Comparison of ENCODE assay signal across 16 cellular contexts in genomic region chr12:74488134-74488533, GRCh38. TPM values are rescaled to one million over a fixed set of nuclear protein-coding genes. Genes with fewer than 3 reads are reported as not detected.
A peak's percentile ranks its signal among the peaks of the same experiment; 100 is the strongest.
DNase-seq lines count a peak whose midpoint lies in the region; ATAC-seq, FAIRE-seq and TF ChIP-seq lines count a peak whose summit lies in the region.
"Had no signal": no experiment of that assay in that cellular context is flagged by ENCODE, and none has a peak within 500 bp of the region (broad histone marks: within the 10 kb centered on the region; RNA-seq: fewer than 3 reads in every experiment).

No MANE protein-coding gene starts in this region.

- no peak for TF ChIP-seq EP300 in tibial nerve (IDR thresholded peaks at IDR 0.05)

- H3K4me3 Mint-ChIP-seq in astrocyte (ENCODE audit: unreplicated experiment) = no peak overlapping the region
- H3K4me3 Mint-ChIP-seq in CD8-positive, alpha-beta memory T cell = no peak overlapping the region
- H3K4me3 Mint-ChIP-seq: activated naive CD8-positive, alpha-beta T cell treated with anti-CD3 and anti-CD28 coated beads for 36 hours; CD14-positive monocyte; T-cell had no signal

- H3K36me3 Mint-ChIP-seq in astrocyte (ENCODE audit: low read depth, unreplicated experiment) = no peaks in the 10 kb centered on the region
- no peaks in the 10 kb centered on the region for H3K36me3 Mint-ChIP-seq in CD8-positive, alpha-beta memory T cell
- H3K36me3 Mint-ChIP-seq: activated naive CD8-positive, alpha-beta T cell treated with anti-CD3 and anti-CD28 coated beads for 36 hours; CD14-positive monocyte; T-cell had no signal

- CTCF ChIA-PET in CD8-positive, alpha-beta memory T cell (lab: Charles Lee) = no interaction called here

- no peak for TF ChIP-seq CTCF in astrocyte (IDR thresholded peaks at IDR 0.05; ENCODE audit: insufficient read depth, low read depth, low read length)
- TF ChIP-seq CTCF in tibial nerve (IDR thresholded peaks at IDR 0.05) = no peak

- ATAC-seq in GM18909 (IDR thresholded peaks at IDR 0.05; ENCODE audit: poor library complexity, unreplicated experiment) = peak; percentile 56
- ATAC-seq in GM21717 (IDR thresholded peaks at IDR 0.05; ENCODE audit: unreplicated experiment) = peak; percentile 49
- peak; percentile 69 for ATAC-seq in HG03060 (IDR thresholded peaks at IDR 0.05; ENCODE audit: low read depth, unreplicated experiment)
- ATAC-seq: T-cell had no signal

- no peak overlapping the region for H2AFZ ChIP-seq in astrocyte (ENCODE audit: low read depth, low read length)

- H3K4me3 ChIP-seq in astrocyte (ENCODE audit: insufficient read depth, low read depth, low read length) (no peak overlapping the region), tibial nerve (no peak overlapping the region)
- no peak overlapping the region for H3K4me3 ChIP-seq in CD8-positive, alpha-beta memory T cell (ENCODE audit: low read length)

- WGBS in tibial nerve, 2 donors = 42 to 76% methylated on average over 1 of the region's 1 CpG

- DNase-seq in astrocyte (ENCODE audit: low read depth) (no peak), SIG-M5 (lab: John Stamatoyannopoulos, UW) (no peak), tibial nerve (ENCODE audit: low spot score in 2 of 2) (no peak), HUDEP-2 (lab: John Stamatoyannopoulos, UW; ENCODE audit: unreplicated experiment in 76 of 76) (no peak)
- DNase-seq in CD8-positive, alpha-beta memory T cell = no peak
- DNase-seq: activated CD8-positive, alpha-beta memory T cell treated with anti-CD3 and anti-CD28 coated beads, Interleukin-2, amount 50 U/mL, for 4 hours; activated naive CD8-positive, alpha-beta T cell treated with anti-CD3 and anti-CD28 coated beads for 36 hours; central memory CD4-positive, alpha-beta T cell; NCI-H1436; NCI-H510A; T-cell had no signal

- no peak overlapping the region for H3K27ac Mint-ChIP-seq in astrocyte (ENCODE audit: unreplicated experiment)
- no peak overlapping the region for H3K27ac Mint-ChIP-seq in CD8-positive, alpha-beta memory T cell
- H3K27ac Mint-ChIP-seq: activated naive CD8-positive, alpha-beta T cell treated with anti-CD3 and anti-CD28 coated beads for 36 hours; T-cell had no signal

- H3K4me1 ChIP-seq in astrocyte (ENCODE audit: insufficient read depth, low read length) (no peaks in the 10 kb centered on the region), tibial nerve (peaks cover 0 to 4% (median 0%) of the 10 kb centered on the region in 4 donors)
- no peaks in the 10 kb centered on the region for H3K4me1 ChIP-seq in CD8-positive, alpha-beta memory T cell (ENCODE audit: insufficient read depth, low read length)

- no peaks in the 10 kb centered on the region for H3K79me2 ChIP-seq in astrocyte (ENCODE audit: insufficient read depth, low read length)

- H4K20me1 ChIP-seq in astrocyte (ENCODE audit: insufficient read depth, low read length) = no peaks in the 10 kb centered on the region

- H3K27me3 ChIP-seq in astrocyte (ENCODE audit: insufficient read depth, low read length) (no peaks in the 10 kb centered on the region), tibial nerve (no peaks in the 10 kb centered on the region)
- H3K27me3 ChIP-seq in CD8-positive, alpha-beta memory T cell (ENCODE audit: insufficient read depth, low read length, poor library complexity, severe bottlenecking) = no peaks in the 10 kb centered on the region

- H3K36me3 ChIP-seq in astrocyte (ENCODE audit: insufficient read depth, low read length) (no peaks in the 10 kb centered on the region), tibial nerve (no peaks in the 10 kb centered on the region)
- no peaks in the 10 kb centered on the region for H3K36me3 ChIP-seq in CD8-positive, alpha-beta memory T cell (ENCODE audit: insufficient read depth, low read length)

- POLR2A ChIA-PET in CD8-positive, alpha-beta memory T cell (lab: Charles Lee) = no interaction called here

- peak; percentile 9 for FAIRE-seq in astrocyte (lab: Jason Lieb, UNC)
- FAIRE-seq: frontal cortex had no signal

- no peak overlapping the region for H3K4me2 ChIP-seq in astrocyte (ENCODE audit: low read length)

- H3K9ac ChIP-seq in astrocyte (ENCODE audit: low read length) = no peak overlapping the region

- H3K9me3 ChIP-seq in astrocyte (ENCODE audit: insufficient read depth, low read depth, low read length) (no peaks in the 10 kb centered on the region), tibial nerve (no peaks in the 10 kb centered on the region)
- no peaks in the 10 kb centered on the region for H3K9me3 ChIP-seq in CD8-positive, alpha-beta memory T cell (ENCODE audit: low read length)

- no peaks in the 10 kb centered on the region for H3K4me1 Mint-ChIP-seq in astrocyte (ENCODE audit: low read depth, unreplicated experiment)
- peaks cover 20 to 28% (median 26%) of the 10 kb centered on the region in 3 donors for H3K4me1 Mint-ChIP-seq in CD8-positive, alpha-beta memory T cell

- H3K27me3 Mint-ChIP-seq in astrocyte (ENCODE audit: low read depth, unreplicated experiment) = no peaks in the 10 kb centered on the region
- peaks cover 1 to 7% of the 10 kb centered on the region in 2 donors for H3K27me3 Mint-ChIP-seq in CD8-positive, alpha-beta memory T cell

- no peaks in the 10 kb centered on the region for H3K9me3 Mint-ChIP-seq in astrocyte (ENCODE audit: unreplicated experiment)
- H3K9me3 Mint-ChIP-seq in CD8-positive, alpha-beta memory T cell = no peaks in the 10 kb centered on the region
- H3K9me3 Mint-ChIP-seq: activated naive CD8-positive, alpha-beta T cell treated with anti-CD3 and anti-CD28 coated beads for 36 hours; T-cell had no signal

- TF ChIP-seq POLR2A in tibial nerve (IDR thresholded peaks at IDR 0.05) = no peak

- no peak overlapping the region for H3K27ac ChIP-seq in astrocyte (ENCODE audit: low read depth, low read length)
- no peak overlapping the region for H3K27ac ChIP-seq in CD8-positive, alpha-beta memory T cell (ENCODE audit: low read depth, low read length)
- H3K27ac ChIP-seq in tibial nerve = no peak overlapping the region

RNA-seq across cellular contexts. Expression of gene ATXN7L3B, which starts 49.5 kb away (rescaled TPM):
- total RNA-seq in astrocyte = 30.6 and 31.1 TPM in 2 replicates
- 10 to 100 TPM; 22.5 to 22.7 TPM for total RNA-seq in CD8-positive, alpha-beta memory T cell
- polyA plus RNA-seq in CD8-positive, alpha-beta memory T cell = 21.9 TPM
- 10 to 100 TPM; 15.3 to 22.0 (median 18.5) TPM for total RNA-seq in tibial nerve
